In the genomic region with DNA sequence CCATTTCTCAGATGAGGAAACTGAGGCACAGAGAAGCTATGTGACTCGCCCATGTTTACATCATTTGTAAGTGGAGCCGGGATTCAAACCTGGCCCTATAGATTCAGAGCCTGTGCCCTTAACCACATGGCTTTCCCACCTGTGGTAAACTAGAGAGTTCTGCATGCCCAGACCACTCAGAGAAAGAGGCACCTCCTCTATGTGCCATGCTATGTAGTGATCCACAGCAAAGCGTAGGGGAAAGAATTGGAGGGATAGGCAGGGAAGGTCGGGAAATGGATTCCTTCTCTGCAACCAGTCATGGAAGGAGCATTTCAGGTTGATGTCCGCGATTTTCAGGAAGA, we compare ENCODE assay signal across 9 cellular contexts. TPM values are rescaled to one million over a fixed set of nuclear protein-coding genes. Genes with fewer than 3 reads are reported as not detected.
DNase-seq lines count a peak whose midpoint lies in the region; ATAC-seq and TF ChIP-seq lines count a peak whose summit lies in the region.
"Had no signal": no experiment of that assay in that cellular context is flagged by ENCODE, and none has a peak within 500 bp of the region (broad histone marks: within the 10 kb centered on the region; RNA-seq: fewer than 3 reads in every experiment).

No MANE protein-coding gene starts in this region.

- ATAC-seq in GM18870 (IDR thresholded peaks at IDR 0.05; ENCODE audit: unreplicated experiment) (peak; percentile 23), HG02884 (IDR thresholded peaks at IDR 0.05; ENCODE audit: unreplicated experiment) (peak; percentile 22), HG02870 (IDR thresholded peaks at IDR 0.05; ENCODE audit: unreplicated experiment) (no peak)
- ATAC-seq in activated T-helper 17 cell treated with anti-CD3 and anti-CD28 coated beads, Interleukin-2, amount 50 U/mL, for 72 hours (replicated peaks): peak; percentile 58

- TF ChIP-seq CTCF in neural cell (IDR thresholded peaks at IDR 0.05; ENCODE audit: poor library complexity, severe bottlenecking): no peak

- H3K36me3 ChIP-seq in neural cell (ENCODE audit: insufficient read depth, low read length): no peaks in the 10 kb centered on the region

- H3K4me2 ChIP-seq in neural cell (ENCODE audit: low read length): no peak overlapping the region

- no peaks in the 10 kb centered on the region for H3K36me3 Mint-ChIP-seq in activated T-helper 17 cell treated with anti-CD3 and anti-CD28 coated beads, Interleukin-2, amount 50 U/mL, for 72 hours (ENCODE audit: low read depth)

- H3K9me2 ChIP-seq in neural cell (ENCODE audit: insufficient read depth, low read length): no peaks in the 10 kb centered on the region

- H3K4me1 Mint-ChIP-seq in activated T-helper 17 cell treated with anti-CD3 and anti-CD28 coated beads, Interleukin-2, amount 50 U/mL, for 72 hours: peaks cover 6% of the 10 kb centered on the region

- H3K27me3 ChIP-seq in neural cell (ENCODE audit: insufficient read depth, low read depth, low read length): no peaks in the 10 kb centered on the region

- H3K27ac ChIP-seq in neural cell (ENCODE audit: low read length): no peak overlapping the region

- H3K9ac ChIP-seq in neural cell (ENCODE audit: low read length): no peak overlapping the region

- TF ChIP-seq EP300 in neural cell (conservative IDR thresholded peaks at IDR 0.05; ENCODE audit: poor library complexity, severe bottlenecking): no peak

- in situ Hi-C loops in KBM-7 (cut with MboI; ENCODE audit: low pct_unique_long_range_greater_than_20kb, low sequenced_read_pairs): no loop called here

- no peaks in the 10 kb centered on the region for H3K9me3 Mint-ChIP-seq in activated T-helper 17 cell treated with anti-CD3 and anti-CD28 coated beads, Interleukin-2, amount 50 U/mL, for 72 hours
- H3K9me3 Mint-ChIP-seq: dendritic cell treated with granulocyte-macrophage colony-stimulating factor and Interleukin-4, amounts not matched to agents 40 ng/mL and 50 ng/mL, for 4 days had no signal

- H3K79me2 ChIP-seq in neural cell (replicated peaks; ENCODE audit: insufficient read depth, low read length): no peaks in the 10 kb centered on the region

- no peak overlapping the region for H2AFZ ChIP-seq in neural cell (ENCODE audit: low read depth, low read length)

- no peak for DNase-seq in KBM-7
- DNase-seq in AML-193 (lab: John Stamatoyannopoulos, UW): no peak
- DNase-seq in COLO668 (lab: John Stamatoyannopoulos, UW; ENCODE audit: unreplicated experiment): no peak

- no peaks in the 10 kb centered on the region for H4K20me1 ChIP-seq in neural cell (ENCODE audit: insufficient read depth)

- H3K4me3 Mint-ChIP-seq in activated T-helper 17 cell treated with anti-CD3 and anti-CD28 coated beads, Interleukin-2, amount 50 U/mL, for 72 hours: peak overlapping the region; percentile 46

- peaks cover 28% of the 10 kb centered on the region for H3K27me3 Mint-ChIP-seq in activated T-helper 17 cell treated with anti-CD3 and anti-CD28 coated beads, Interleukin-2, amount 50 U/mL, for 72 hours

- peak overlapping the region; percentile 22 for H3K4me3 ChIP-seq in neural cell (ENCODE audit: low read length)

- no peaks in the 10 kb centered on the region for H3F3A ChIP-seq in neural cell (ENCODE audit: insufficient read depth, low read length, poor library complexity, severe bottlenecking)

- TF ChIP-seq RAD21 in neural cell (conservative IDR thresholded peaks at IDR 0.05): no peak

- H3K27ac Mint-ChIP-seq in activated T-helper 17 cell treated with anti-CD3 and anti-CD28 coated beads, Interleukin-2, amount 50 U/mL, for 72 hours: no peak overlapping the region

- peaks cover 2% of the 10 kb centered on the region for H3K9me3 ChIP-seq in neural cell (ENCODE audit: low read length)

TF ChIP-seq in neural cell, 6 proteins besides CTCF, POLR2A, EP300 and RAD21:
- TF ChIP-seq EZH2 (IDR thresholded peaks at IDR 0.05; ENCODE audit: borderline replicate concordance, insufficient read depth, low read length, poor library complexity, severe bottlenecking) (no peak), MXI1 (conservative IDR thresholded peaks at IDR 0.05; ENCODE audit: poor library complexity, severe bottlenecking) (no peak), POLR2AphosphoS5 (IDR thresholded peaks at IDR 0.05) (no peak), SMC3 (conservative IDR thresholded peaks at IDR 0.05; ENCODE audit: poor library complexity) (no peak), TAF1 (IDR thresholded peaks at IDR 0.05; ENCODE audit: low read depth) (no peak)
- TF ChIP-seq, protein P1, sequence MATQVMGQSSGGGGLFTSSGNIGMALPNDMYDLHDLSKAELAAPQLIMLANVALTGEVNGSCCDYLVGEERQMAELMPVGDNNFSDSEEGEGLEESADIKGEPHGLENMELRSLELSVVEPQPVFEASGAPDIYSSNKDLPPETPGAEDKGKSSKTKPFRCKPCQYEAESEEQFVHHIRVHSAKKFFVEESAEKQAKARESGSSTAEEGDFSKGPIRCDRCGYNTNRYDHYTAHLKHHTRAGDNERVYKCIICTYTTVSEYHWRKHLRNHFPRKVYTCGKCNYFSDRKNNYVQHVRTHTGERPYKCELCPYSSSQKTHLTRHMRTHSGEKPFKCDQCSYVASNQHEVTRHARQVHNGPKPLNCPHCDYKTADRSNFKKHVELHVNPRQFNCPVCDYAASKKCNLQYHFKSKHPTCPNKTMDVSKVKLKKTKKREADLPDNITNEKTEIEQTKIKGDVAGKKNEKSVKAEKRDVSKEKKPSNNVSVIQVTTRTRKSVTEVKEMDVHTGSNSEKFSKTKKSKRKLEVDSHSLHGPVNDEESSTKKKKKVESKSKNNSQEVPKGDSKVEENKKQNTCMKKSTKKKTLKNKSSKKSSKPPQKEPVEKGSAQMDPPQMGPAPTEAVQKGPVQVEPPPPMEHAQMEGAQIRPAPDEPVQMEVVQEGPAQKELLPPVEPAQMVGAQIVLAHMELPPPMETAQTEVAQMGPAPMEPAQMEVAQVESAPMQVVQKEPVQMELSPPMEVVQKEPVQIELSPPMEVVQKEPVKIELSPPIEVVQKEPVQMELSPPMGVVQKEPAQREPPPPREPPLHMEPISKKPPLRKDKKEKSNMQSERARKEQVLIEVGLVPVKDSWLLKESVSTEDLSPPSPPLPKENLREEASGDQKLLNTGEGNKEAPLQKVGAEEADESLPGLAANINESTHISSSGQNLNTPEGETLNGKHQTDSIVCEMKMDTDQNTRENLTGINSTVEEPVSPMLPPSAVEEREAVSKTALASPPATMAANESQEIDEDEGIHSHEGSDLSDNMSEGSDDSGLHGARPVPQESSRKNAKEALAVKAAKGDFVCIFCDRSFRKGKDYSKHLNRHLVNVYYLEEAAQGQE (IDR thresholded peaks at IDR 0.05; ENCODE audit: borderline replicate concordance): no peak

RNA-seq across cellular contexts. Expression of a gene that starts 15.4 kb away (rescaled TPM):
- total RNA-seq in activated T-helper 17 cell treated with anti-CD3 and anti-CD28 coated beads, Interleukin-2, amount 50 U/mL, for 72 hours: under 1 TPM in 1 of 2 donors, not detected in 1; 0.42 TPM
- polyA plus RNA-seq in neural cell: not detected in 2 replicates
- polyA minus RNA-seq in neural cell: not detected in 2 replicates
